ENCODE assay signal across 11 cellular contexts in the genomic region with DNA sequence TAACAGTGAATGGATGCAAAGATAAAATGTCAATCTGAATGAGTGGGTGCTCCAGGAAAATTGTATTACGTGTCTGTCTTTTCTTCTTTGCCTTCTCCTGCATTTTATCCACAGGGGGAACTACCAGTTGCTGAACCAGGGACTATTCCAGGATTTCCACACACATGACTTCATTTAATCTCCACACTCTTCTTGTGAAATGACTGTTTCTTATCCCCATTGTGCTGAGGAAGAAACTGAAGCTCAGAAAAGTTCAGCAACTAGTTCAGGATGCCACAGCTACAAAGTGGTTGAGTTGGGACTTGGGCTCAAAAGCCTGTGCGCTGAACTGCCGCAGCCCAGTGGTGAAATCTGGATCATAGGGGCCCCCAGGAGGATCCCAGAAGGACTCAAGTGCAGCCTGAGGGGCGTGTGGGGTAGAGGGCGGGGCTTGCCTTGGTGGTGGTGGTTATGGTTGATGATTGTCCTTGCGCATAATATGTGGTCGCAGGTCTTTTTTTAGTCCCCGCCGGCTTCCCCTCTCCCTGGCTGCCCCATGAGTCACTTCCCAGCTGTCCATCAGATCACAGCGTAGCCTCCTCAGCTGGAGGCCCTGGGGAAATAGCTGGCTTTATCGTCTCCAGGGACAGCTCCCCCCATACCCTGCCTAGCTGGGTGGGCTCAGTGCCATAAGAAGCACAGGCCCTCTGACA.
DNase-seq lines count a peak whose midpoint lies in the region; ATAC-seq, FAIRE-seq and TF ChIP-seq lines count a peak whose summit lies in the region.
"Had no signal": no experiment of that assay in that cellular context is flagged by ENCODE, and none has a peak within 500 bp of the region (broad histone marks: within the 10 kb centered on the region; RNA-seq: fewer than 3 reads in every experiment).

No MANE protein-coding gene starts in this region.

- H3K4me3 ChIP-seq in left lung = no peak overlapping the region
- H3K4me3 ChIP-seq: heart left ventricle had no signal

- H3K36me3 Mint-ChIP-seq in activated CD8-positive, alpha-beta T cell treated with anti-CD3 and anti-CD28 coated beads, Interleukin-2, amount 10 ng/mL, durations not matched to agents 7 days and 5 days (ENCODE audit: low read depth) = peaks cover 22% of the 10 kb centered on the region

- peaks cover 0 to 36% of the 10 kb centered on the region in 2 donors for H3K27me3 ChIP-seq in left lung

- peak; percentile 46 for FAIRE-seq in HTR-8/SVneo (lab: Jason Lieb, UNC)

- DNase-seq in Caki2 (ENCODE audit: low read depth) = peak; percentile 84
- DNase-seq in HTR-8/SVneo (ENCODE audit: insufficient read length, low spot score) = peak; percentile 61
- DNase-seq in activated CD8-positive, alpha-beta T cell treated with anti-CD3 and anti-CD28 coated beads, Interleukin-2, amount 10 ng/mL, durations not matched to agents 7 days and 5 days = peak; percentile 48
- no peak for DNase-seq in left lung
- DNase-seq in NCI-H1417 treated with DMSO at 0.1 percent for 48 hours (lab: John Stamatoyannopoulos, UW) = no peak
- DNase-seq in G401 (ENCODE audit: low spot score) = no peak
- DNase-seq: heart left ventricle, NCI-H2107, T-helper 17 cell had no signal

- no peak for TF ChIP-seq CTCF in left lung (IDR thresholded peaks at IDR 0.05)

- H3K27ac ChIP-seq in left lung = no peak overlapping the region
- H3K27ac ChIP-seq: heart left ventricle had no signal

- no peaks in the 10 kb centered on the region for H3K9me3 Mint-ChIP-seq in activated CD8-positive, alpha-beta T cell treated with anti-CD3 and anti-CD28 coated beads, Interleukin-2, amount 10 ng/mL, durations not matched to agents 7 days and 5 days (ENCODE audit: insufficient read depth)

- H3K27ac Mint-ChIP-seq in activated CD8-positive, alpha-beta T cell treated with anti-CD3 and anti-CD28 coated beads, Interleukin-2, amount 10 ng/mL, durations not matched to agents 7 days and 5 days = no peak overlapping the region
- H3K27ac Mint-ChIP-seq: T-helper 17 cell had no signal

- peak; percentile 40 for ATAC-seq in activated CD8-positive, alpha-beta T cell treated with anti-CD3 and anti-CD28 coated beads, Interleukin-2, amount 10 ng/mL, durations not matched to agents 7 days and 5 days
- peak; percentile 53 for ATAC-seq in left lung
- ATAC-seq in GM21825 (IDR thresholded peaks at IDR 0.05; ENCODE audit: unreplicated experiment) = no peak
- ATAC-seq in HG02970 (IDR thresholded peaks at IDR 0.05; ENCODE audit: low FRiP score, unreplicated experiment) = no peak
- ATAC-seq: T-helper 17 cell had no signal

- no peaks in the 10 kb centered on the region for H3K36me3 ChIP-seq in left lung
- H3K36me3 ChIP-seq: heart left ventricle had no signal

- POLR2A ChIA-PET in activated CD8-positive, alpha-beta T cell treated with anti-CD3 and anti-CD28 coated beads, Interleukin-2, amount 10 ng/mL, durations not matched to agents 7 days and 5 days (lab: Charles Lee) = interaction anchor here (0.9 to 4.9 kb wide), 2 partner anchors 8 to 10 kb away, joined by 3 to 29 read pairs; a partner anchor contains a TSS

- CTCF ChIA-PET in activated CD8-positive, alpha-beta T cell treated with anti-CD3 and anti-CD28 coated beads, Interleukin-2, amount 10 ng/mL, durations not matched to agents 7 days and 5 days (lab: Charles Lee) = interaction anchor here (1.3 to 4.3 kb wide), 5 partner anchors 8 to 197 kb away, joined by 3 to 33 read pairs (median 5); no protein-coding TSS in a partner anchor

- H3K4me1 ChIP-seq in left lung = peaks cover 0 to 8% of the 10 kb centered on the region in 2 donors

- H3K27me3 Mint-ChIP-seq in activated CD8-positive, alpha-beta T cell treated with anti-CD3 and anti-CD28 coated beads, Interleukin-2, amount 10 ng/mL, durations not matched to agents 7 days and 5 days (ENCODE audit: low read depth) = no peaks in the 10 kb centered on the region
- H3K27me3 Mint-ChIP-seq: T-helper 17 cell had no signal

- no peak overlapping the region for H3K4me3 Mint-ChIP-seq in activated CD8-positive, alpha-beta T cell treated with anti-CD3 and anti-CD28 coated beads, Interleukin-2, amount 10 ng/mL, durations not matched to agents 7 days and 5 days
- H3K4me3 Mint-ChIP-seq: T-helper 17 cell had no signal

- in situ Hi-C loops in Caki2 (cut with HindIII; ENCODE audit: low pct_unique_long_range_greater_than_20kb, low sequenced_read_pairs) = no loop called here
- in situ Hi-C loops in G401 (cut with HindIII; ENCODE audit: low sequenced_read_pairs) = no loop called here

- no peaks in the 10 kb centered on the region for H3K9me3 ChIP-seq in left lung
- H3K9me3 ChIP-seq: heart left ventricle had no signal

- intact Hi-C loops in left lung (cut with DNase I) = no loop called here

- peaks cover 90% of the 10 kb centered on the region for H3K4me1 Mint-ChIP-seq in activated CD8-positive, alpha-beta T cell treated with anti-CD3 and anti-CD28 coated beads, Interleukin-2, amount 10 ng/mL, durations not matched to agents 7 days and 5 days (ENCODE audit: low read depth)

Comparison
In these comparisons a context has a peak if more than half of its experiments do, and no peak if none do; other contexts are left out.
1. DNase-seq: peak in Caki2 (single experiment), HTR-8/SVneo (single experiment) and activated CD8-positive, alpha-beta T cell treated with anti-CD3 and anti-CD28 coated beads, Interleukin-2, amount 10 ng/mL, durations not matched to agents 7 days and 5 days (single experiment); none in left lung (0 of 2), NCI-H1417 treated with DMSO at 0.1 percent for 48 hours (single experiment) and G401 (single experiment).
2. ATAC-seq: peak in activated CD8-positive, alpha-beta T cell treated with anti-CD3 and anti-CD28 coated beads, Interleukin-2, amount 10 ng/mL, durations not matched to agents 7 days and 5 days (single experiment) and left lung (single experiment); none in GM21825 (single experiment) and HG02970 (single experiment).